Comparison of ENCODE assay signal across 36 cellular contexts in genomic region chr6:72659754-72660153, GRCh38. TPM values are rescaled to one million over a fixed set of nuclear protein-coding genes. Genes with fewer than 3 reads are reported as not detected.
DNase-seq lines count a peak whose midpoint lies in the region; ATAC-seq, FAIRE-seq and TF ChIP-seq lines count a peak whose summit lies in the region.
"Had no signal": no experiment of that assay in that cellular context is flagged by ENCODE, and none has a peak within 500 bp of the region (broad histone marks: within the 10 kb centered on the region; RNA-seq: fewer than 3 reads in every experiment).

No MANE protein-coding gene starts in this region.

- H3K27ac ChIP-seq in BLaER1 = no peak overlapping the region
- no peak overlapping the region for H3K27ac ChIP-seq in HEK293 (ENCODE audit: extremely low read depth, low read depth, low read length)
- H3K27ac ChIP-seq in smooth muscle cell (ENCODE audit: low read depth) = no peak overlapping the region
- no peak overlapping the region for H3K27ac ChIP-seq in CD8-positive, alpha-beta T cell (ENCODE audit: low read depth, low read length)
- H3K27ac ChIP-seq: 22Rv1; A549; BLaER1 treated with 17β-estradiol and CSF1 and Interleukin-3, amounts not matched to agents 10 nM and 100 nM; C4-2B had no signal

- CTCF ChIA-PET in HEK293 (lab: Yijun Ruan, JAX) = interaction anchor here (0.5 to 0.6 kb wide), 2 partner anchors 39 to 83 kb away, joined by 4 to 5 read pairs; no protein-coding TSS in a partner anchor
- CTCF ChIA-PET in CD8-positive, alpha-beta T cell (lab: Charles Lee) = no interaction called here
- CTCF ChIA-PET in activated CD4-positive, alpha-beta T cell treated with anti-CD3 and anti-CD28 coated beads, Interleukin-2, amount 10 ng/mL, durations not matched to agents 7 days and 5 days (lab: Charles Lee) = no interaction called here

- H3K27me3 ChIP-seq in BLaER1 (no peaks in the 10 kb centered on the region), smooth muscle cell (ENCODE audit: low read depth) (no peaks in the 10 kb centered on the region)
- H3K27me3 ChIP-seq in CD8-positive, alpha-beta T cell (ENCODE audit: insufficient read depth, low read length) = no peaks in the 10 kb centered on the region
- H3K27me3 ChIP-seq: BE2C; BLaER1 treated with 17β-estradiol and CSF1 and Interleukin-3, amounts not matched to agents 10 nM and 100 nM had no signal

- DNase-seq in D721Med (ENCODE audit: insufficient read length, low spot score) (no peak), smooth muscle cell (lab: John Stamatoyannopoulos, UW; ENCODE audit: unreplicated experiment) (no peak), HTR-8/SVneo (ENCODE audit: insufficient read length, low spot score) (no peak), RCC 7860 (ENCODE audit: low spot score) (no peak)
- DNase-seq in CD8-positive, alpha-beta T cell = no peak
- no peak for DNase-seq in activated CD4-positive, alpha-beta T cell treated with anti-CD3 and anti-CD28 coated beads, Interleukin-2, amount 10 ng/mL, durations not matched to agents 7 days and 5 days
- DNase-seq: 8988T; ACHN; AML-193; BE2C; C1 segment of cervical spinal cord; Caco-2; Calu3; CD4-positive, alpha-beta memory T cell; CD4-positive, alpha-beta T cell; CD4-positive, CD25-positive, alpha-beta regulatory T cell; CD8-positive, alpha-beta memory T cell; COR-L47; DMS 273 treated with DMSO at 0.1 percent for 48 hours; DMS153; DMS53; DMS79; DMS79 treated with DMSO at 0.1 percent for 48 hours; DND-41; EL had no signal

- H3K4me1 Mint-ChIP-seq in CD8-positive, alpha-beta T cell (ENCODE audit: low read depth) = no peaks in the 10 kb centered on the region
- H3K4me1 Mint-ChIP-seq in activated CD4-positive, alpha-beta T cell treated with anti-CD3 and anti-CD28 coated beads, Interleukin-2, amount 10 ng/mL, durations not matched to agents 7 days and 5 days = no peaks in the 10 kb centered on the region
- H3K4me1 Mint-ChIP-seq: B cell; CD14-positive monocyte; CD4-positive, alpha-beta memory T cell; CD8-positive, alpha-beta memory T cell had no signal

- peak; percentile 38 for FAIRE-seq in D721Med (lab: Jason Lieb, UNC)
- FAIRE-seq in HTR-8/SVneo (lab: Jason Lieb, UNC) = no peak
- no peak for FAIRE-seq in RCC 7860 (lab: Jason Lieb, UNC)
- FAIRE-seq: A204.1, A549, G401.6 had no signal

- H2AFZ ChIP-seq in smooth muscle cell (ENCODE audit: low read depth) = peak overlapping the region; percentile 86

- H3K4me1 ChIP-seq in BLaER1 (peaks cover 12% of the 10 kb centered on the region), HEK293 (ENCODE audit: control insufficient read depth, insufficient read depth, low read length) (no peaks in the 10 kb centered on the region), smooth muscle cell (ENCODE audit: low read depth) (no peaks in the 10 kb centered on the region)
- H3K4me1 ChIP-seq in CD8-positive, alpha-beta T cell (ENCODE audit: insufficient read depth, low read length) = no peaks in the 10 kb centered on the region
- H3K4me1 ChIP-seq: BE2C, Caco-2 had no signal

- 91% methylated on average over 5 of the region's 5 CpGs for WGBS in smooth muscle cell (ENCODE audit: low lambda C conversion rate)

- H3K4me2 ChIP-seq in BLaER1 (peak overlapping the region; percentile 26; the same call in 1 of the 2 replicates), smooth muscle cell (no peak overlapping the region)
- H3K4me2 ChIP-seq: A549 had no signal

- no peak for ATAC-seq in CD8-positive, alpha-beta T cell
- ATAC-seq: A549 had no signal

- no peaks in the 10 kb centered on the region for H3K79me2 ChIP-seq in smooth muscle cell (ENCODE audit: low read depth)

- intact Hi-C loops in CD8-positive, alpha-beta T cell (cut with DNase I, micrococcal nuclease) = no loop called here

- H3K9me3 ChIP-seq in BLaER1 (no peaks in the 10 kb centered on the region), HEK293 (ENCODE audit: control insufficient read depth, insufficient read depth, low read depth, low read length) (no peaks in the 10 kb centered on the region), smooth muscle cell (replicated peaks; ENCODE audit: low read depth) (no peaks in the 10 kb centered on the region)
- no peaks in the 10 kb centered on the region for H3K9me3 ChIP-seq in CD8-positive, alpha-beta T cell (ENCODE audit: low read length)
- H3K9me3 ChIP-seq: A549, BE2C, Caco-2 had no signal

- no peaks in the 10 kb centered on the region for H3K27me3 Mint-ChIP-seq in CD8-positive, alpha-beta T cell (ENCODE audit: low read depth)
- no peaks in the 10 kb centered on the region for H3K27me3 Mint-ChIP-seq in activated CD4-positive, alpha-beta T cell treated with anti-CD3 and anti-CD28 coated beads, Interleukin-2, amount 10 ng/mL, durations not matched to agents 7 days and 5 days
- H3K27me3 Mint-ChIP-seq: B cell; CD4-positive, alpha-beta memory T cell; CD4-positive, alpha-beta T cell; CD4-positive, CD25-positive, alpha-beta regulatory T cell; CD8-positive, alpha-beta memory T cell had no signal

- H3F3A ChIP-seq in smooth muscle cell (ENCODE audit: low read depth) = no peaks in the 10 kb centered on the region

- TF ChIP-seq CTCF in D721Med (IDR thresholded peaks at IDR 0.05; ENCODE audit: insufficient read depth, missing control alignments) (no peak), HEK293 (tag by site-specific recombination; IDR thresholded peaks at IDR 0.05) (no peak), smooth muscle cell (IDR thresholded peaks at IDR 0.05; ENCODE audit: borderline replicate concordance, insufficient read depth, poor library complexity, severe bottlenecking) (no peak)
- TF ChIP-seq CTCF in CD8-positive, alpha-beta T cell (IDR thresholded peaks at IDR 0.05) = no peak

- no peak overlapping the region for H3K9ac ChIP-seq in BLaER1
- H3K9ac ChIP-seq in smooth muscle cell (ENCODE audit: low read depth) = no peak overlapping the region
- H3K9ac ChIP-seq: BLaER1 treated with 17β-estradiol and CSF1 and Interleukin-3, amounts not matched to agents 10 nM and 100 nM had no signal

- H3K9me3 Mint-ChIP-seq in CD8-positive, alpha-beta T cell = no peaks in the 10 kb centered on the region
- H3K9me3 Mint-ChIP-seq in activated CD4-positive, alpha-beta T cell treated with anti-CD3 and anti-CD28 coated beads, Interleukin-2, amount 10 ng/mL, durations not matched to agents 7 days and 5 days = no peaks in the 10 kb centered on the region
- H3K9me3 Mint-ChIP-seq: CD4-positive, alpha-beta memory T cell; CD4-positive, alpha-beta T cell; CD8-positive, alpha-beta memory T cell had no signal

- peaks cover 22% of the 10 kb centered on the region; the same call in 1 of the 2 replicates for H3K36me3 ChIP-seq in BLaER1
- H3K36me3 ChIP-seq in HEK293 (ENCODE audit: control insufficient read depth in 2 of 2, insufficient read depth in 1 of 2, low read length in 2 of 2) = no peaks in the 10 kb centered on the region
- no peaks in the 10 kb centered on the region for H3K36me3 ChIP-seq in smooth muscle cell (ENCODE audit: low read depth)
- no peaks in the 10 kb centered on the region for H3K36me3 ChIP-seq in CD8-positive, alpha-beta T cell (ENCODE audit: insufficient read depth, low read length)
- H3K36me3 ChIP-seq: BE2C had no signal

- no peaks in the 10 kb centered on the region for H3K36me3 Mint-ChIP-seq in CD8-positive, alpha-beta T cell
- H3K36me3 Mint-ChIP-seq in activated CD4-positive, alpha-beta T cell treated with anti-CD3 and anti-CD28 coated beads, Interleukin-2, amount 10 ng/mL, durations not matched to agents 7 days and 5 days (ENCODE audit: low read depth) = no peaks in the 10 kb centered on the region
- H3K36me3 Mint-ChIP-seq: CD14-positive monocyte; CD4-positive, alpha-beta memory T cell; CD4-positive, CD25-positive, alpha-beta regulatory T cell; CD8-positive, alpha-beta memory T cell had no signal

- H4K20me1 ChIP-seq in BLaER1 = peaks cover 34% of the 10 kb centered on the region; the same call in 1 of the 2 replicates
- H4K20me1 ChIP-seq in smooth muscle cell (ENCODE audit: low read depth) = no peaks in the 10 kb centered on the region

- POLR2A ChIA-PET in HEK293 (lab: Yijun Ruan, JAX) = no interaction called here
- POLR2A ChIA-PET in CD8-positive, alpha-beta T cell (lab: Charles Lee) = no interaction called here
- POLR2A ChIA-PET in activated CD4-positive, alpha-beta T cell treated with anti-CD3 and anti-CD28 coated beads, Interleukin-2, amount 10 ng/mL, durations not matched to agents 7 days and 5 days (lab: Charles Lee) = no interaction called here

- H3K4me3 ChIP-seq in BLaER1 (no peak overlapping the region), HEK293 (ENCODE audit: low read depth, low read length) (no peak overlapping the region), smooth muscle cell (no peak overlapping the region)
- H3K4me3 ChIP-seq in CD8-positive, alpha-beta T cell (ENCODE audit: low read depth, low read length) = no peak overlapping the region
- H3K4me3 ChIP-seq: A549; BLaER1 treated with 17β-estradiol and CSF1 and Interleukin-3, amounts not matched to agents 10 nM and 100 nM had no signal

- H3K4me3 Mint-ChIP-seq in CD8-positive, alpha-beta T cell = no peak overlapping the region
- no peak overlapping the region for H3K4me3 Mint-ChIP-seq in activated CD4-positive, alpha-beta T cell treated with anti-CD3 and anti-CD28 coated beads, Interleukin-2, amount 10 ng/mL, durations not matched to agents 7 days and 5 days
- H3K4me3 Mint-ChIP-seq: B cell; CD14-positive monocyte; CD4-positive, alpha-beta memory T cell; CD4-positive, alpha-beta T cell; CD4-positive, CD25-positive, alpha-beta regulatory T cell; CD8-positive, alpha-beta memory T cell had no signal

- H3K27ac Mint-ChIP-seq in CD8-positive, alpha-beta T cell = no peak overlapping the region
- no peak overlapping the region for H3K27ac Mint-ChIP-seq in activated CD4-positive, alpha-beta T cell treated with anti-CD3 and anti-CD28 coated beads, Interleukin-2, amount 10 ng/mL, durations not matched to agents 7 days and 5 days
- H3K27ac Mint-ChIP-seq: B cell; CD14-positive monocyte; CD4-positive, alpha-beta memory T cell; CD4-positive, alpha-beta T cell had no signal

TF ChIP-seq in HEK293, 187 proteins besides CTCF, POLR2A, EP300 and RAD21:
- peak; percentile 96 for TF ChIP-seq ZNF510 (tag by site-specific recombination; IDR thresholded peaks at IDR 0.05; ENCODE audit: insufficient replicate concordance)
- TF ChIP-seq ZNF112 (tag by site-specific recombination; IDR thresholded peaks at IDR 0.05) = no peak

RNA-seq across cellular contexts. Expression of gene KCNQ5, which starts 37.9 kb away (rescaled TPM):
- total RNA-seq in smooth muscle cell = 1.2 and 3.3 TPM in 2 replicates
- 1.6 and 2.0 TPM in 2 replicates for polyA plus RNA-seq in smooth muscle cell
- total RNA-seq in CD8-positive, alpha-beta T cell = 1 to 10 TPM; 3.5 to 3.8 TPM
- 1 to 10 TPM; 2.6 to 3.9 TPM for total RNA-seq in activated CD4-positive, alpha-beta T cell treated with anti-CD3 and anti-CD28 coated beads, Interleukin-2, amount 10 ng/mL, durations not matched to agents 7 days and 5 days
- total RNA-seq: Calu3, G401 had no signal
- polyA plus RNA-seq: CD14-positive monocyte had no signal
